Comparison of ENCODE assay signal across 9 cellular contexts in genomic region chr7:135320277-135320676, GRCh38.
DNase-seq lines count a peak whose midpoint lies in the region; ATAC-seq, FAIRE-seq and TF ChIP-seq lines count a peak whose summit lies in the region.
"Had no signal": no experiment of that assay in that cellular context is flagged by ENCODE, and none has a peak within 500 bp of the region (broad histone marks: within the 10 kb centered on the region; RNA-seq: fewer than 3 reads in every experiment).

No MANE protein-coding gene starts in this region.

- TF ChIP-seq EP300 in HepG2 (IDR thresholded peaks at IDR 0.05; ENCODE audit: low read depth in 2 of 2, low read length in 2 of 2) = no peak
- no peak for TF ChIP-seq EP300 in HepG2 (CRISPR knock-in tag; IDR thresholded peaks at IDR 0.05; ENCODE audit: borderline replicate concordance)

- CTCF ChIA-PET in AG04449 (lab: Yijun Ruan, JAX) = no interaction called here
- CTCF ChIA-PET in HepG2 (lab: Yijun Ruan, JAX; ENCODE audit: low intra/inter-chr PET ratio, low total read pairs) = no interaction called here

- H3K4me3 ChIP-seq in AG04449 (ENCODE audit: low read depth, low read length) = no peak overlapping the region
- no peak overlapping the region for H3K4me3 ChIP-seq in MG63
- no peak overlapping the region for H3K4me3 ChIP-seq in HepG2 (replicated peaks in 1 of 3; ENCODE audit: insufficient read depth in 1 of 3, low read depth in 2 of 3, low read length in 3 of 3)

- peak overlapping the region; percentile 43 to 94 (median 65) for H3K27ac Mint-ChIP-seq in brain
- no peak overlapping the region for H3K27ac Mint-ChIP-seq in immature natural killer cell

- BruUV-seq in HepG2 (replicated peaks; lab: Mats Ljungman, UMichigan) = no TSS peak

- no peaks in the 10 kb centered on the region for H3K36me3 Mint-ChIP-seq in brain
- no peaks in the 10 kb centered on the region for H3K36me3 Mint-ChIP-seq in immature natural killer cell
- no peaks in the 10 kb centered on the region for H3K36me3 Mint-ChIP-seq in activated T-cell treated with anti-CD3 and anti-CD28 coated beads, Interleukin-2, amount 50 U/mL, for 4 hours (ENCODE audit: insufficient read depth)

- no peak for TF ChIP-seq POLR2A in HepG2 (IDR thresholded peaks at IDR 0.05; ENCODE audit: insufficient read depth in 1 of 2, low read depth in 2 of 2, low read length in 2 of 2)

- TF ChIP-seq CTCF in AG04449 (IDR thresholded peaks at IDR 0.05; ENCODE audit: insufficient read depth, low read length, missing control alignments) (no peak), brain (conservative IDR thresholded peaks at IDR 0.05) (no peak), HepG2 (CRISPR knock-in tag; IDR thresholded peaks at IDR 0.05) (no peak)

- H3K36me3 ChIP-seq in MG63 (no peaks in the 10 kb centered on the region), HepG2 (replicated peaks in 1 of 2; ENCODE audit: control insufficient read depth in 1 of 2, insufficient read depth in 2 of 2, low read length in 2 of 2) (no peaks in the 10 kb centered on the region)

- in situ Hi-C loops in HepG2 (cut with HindIII; ENCODE audit: extremely low pct_ligation_motif_present, low pct_unique_long_range_greater_than_20kb) = no loop called here

- H3K4me2 ChIP-seq in HepG2 (ENCODE audit: low read depth, low read length) = no peak overlapping the region

- H3K9ac ChIP-seq in HepG2 (ENCODE audit: insufficient read depth, low read depth, low read length) = no peak overlapping the region

- H3K27me3 ChIP-seq in MG63 = no peaks in the 10 kb centered on the region
- H3K27me3 ChIP-seq in HepG2 (ENCODE audit: control insufficient read depth in 1 of 2, insufficient read depth in 2 of 2, low read length in 2 of 2) = peaks cover 0 to 9% of the 10 kb centered on the region in 2 experiments; a peak in 2 of 5 replicates

- 10% methylated on average over 6 of the region's 8 CpGs for WGBS in HepG2 (ENCODE audit: low lambda C conversion rate)

- H3K79me2 ChIP-seq in HepG2 (ENCODE audit: insufficient read depth, low read length) = no peaks in the 10 kb centered on the region

- H3K4me1 Mint-ChIP-seq in brain = peaks cover 55% of the 10 kb centered on the region
- no peaks in the 10 kb centered on the region for H3K4me1 Mint-ChIP-seq in immature natural killer cell
- H3K4me1 Mint-ChIP-seq in activated T-cell treated with anti-CD3 and anti-CD28 coated beads, Interleukin-2, amount 50 U/mL, for 4 hours (ENCODE audit: low read depth) = no peaks in the 10 kb centered on the region

- POLR2A ChIA-PET in AG04449 (lab: Yijun Ruan, JAX) (no interaction called here), HepG2 (lab: Yijun Ruan, JAX) (no interaction called here)

- no peak for FAIRE-seq in HepG2 (lab: Jason Lieb, UNC)
- FAIRE-seq: G401.6 had no signal

- H3K9me3 Mint-ChIP-seq in brain = no peaks in the 10 kb centered on the region
- H3K9me3 Mint-ChIP-seq in immature natural killer cell = peaks cover 0 to 6% (median 0%) of the 10 kb centered on the region in 6 donors
- peaks cover 8% of the 10 kb centered on the region for H3K9me3 Mint-ChIP-seq in activated T-cell treated with anti-CD3 and anti-CD28 coated beads, Interleukin-2, amount 50 U/mL, for 4 hours

- no peak overlapping the region for H3K27ac ChIP-seq in HepG2 (ENCODE audit: extremely low read length, insufficient read depth, low read length)

- H3K27me3 Mint-ChIP-seq in brain (no peaks in the 10 kb centered on the region), immature natural killer cell (ENCODE audit: low read depth in 3 of 3) (peaks cover 0 to 4% (median 0%) of the 10 kb centered on the region in 3 donors)
- H3K27me3 Mint-ChIP-seq in activated T-cell treated with anti-CD3 and anti-CD28 coated beads, Interleukin-2, amount 50 U/mL, for 4 hours (ENCODE audit: low read depth) = no peaks in the 10 kb centered on the region

- DNase-seq in AG04449 (ENCODE audit: low read depth, low spot score) = peak; percentile 16
- peak; percentile 60 for DNase-seq in MG63
- no peak for DNase-seq in HepG2 (ENCODE audit: low spot score)
- DNase-seq in immature natural killer cell = no peak
- no peak for DNase-seq in activated T-cell treated with anti-CD3 and anti-CD28 coated beads, Interleukin-2, amount 50 U/mL, for 4 hours

- no peaks in the 10 kb centered on the region for H4K20me1 ChIP-seq in HepG2 (ENCODE audit: insufficient read depth, low read length)

- H3K4me1 ChIP-seq in HepG2 (ENCODE audit: insufficient read depth, low read length) = peaks cover 19% of the 10 kb centered on the region

- intact Hi-C loops in HepG2 (cut with micrococcal nuclease; ENCODE audit: unreplicated experiment) = no loop called here

- H2AFZ ChIP-seq in HepG2 (ENCODE audit: low read length) = no peak overlapping the region

- H3K9me3 ChIP-seq in MG63 = no peaks in the 10 kb centered on the region
- H3K9me3 ChIP-seq in HepG2 (ENCODE audit: low read length) = no peaks in the 10 kb centered on the region

- no peak for TF ChIP-seq RAD21 in HepG2 (CRISPR knock-in tag; IDR thresholded peaks at IDR 0.05)

- no peak overlapping the region for H3K4me3 Mint-ChIP-seq in brain
- H3K4me3 Mint-ChIP-seq in immature natural killer cell = no peak overlapping the region
- no peak overlapping the region for H3K4me3 Mint-ChIP-seq in activated T-cell treated with anti-CD3 and anti-CD28 coated beads, Interleukin-2, amount 50 U/mL, for 4 hours

- peak; percentile 34; the same call in 1 of the 3 replicates for ATAC-seq in HepG2
- no peak for ATAC-seq in GM18519 (IDR thresholded peaks at IDR 0.05; ENCODE audit: low FRiP score, unreplicated experiment)
- ATAC-seq in activated T-cell treated with anti-CD3 and anti-CD28 coated beads, Interleukin-2, amount 50 U/mL, for 4 hours = no peak
- ATAC-seq in HG02571 (IDR thresholded peaks at IDR 0.05; ENCODE audit: unreplicated experiment) = no peak

TF ChIP-seq in HepG2, 621 proteins besides CTCF, POLR2A, EP300 and RAD21:
- TF ChIP-seq ATF7-NPFF (CRISPR knock-in tag; IDR thresholded peaks at IDR 0.05; ENCODE audit: low read depth) (no peak), KDM5A (IDR thresholded peaks at IDR 0.05; ENCODE audit: borderline replicate concordance, low read length) (no peak), MXI1 (IDR thresholded peaks at IDR 0.05; ENCODE audit: borderline replicate concordance, low read depth, low read length) (no peak)

Comparison
In these comparisons a context has a peak if more than half of its experiments do, and no peak if none do; other contexts are left out.
1. DNase-seq: peak in AG04449 (single experiment) and MG63 (single experiment); none in HepG2 (single experiment), immature natural killer cell (0 of 3) and activated T-cell treated with anti-CD3 and anti-CD28 coated beads, Interleukin-2, amount 50 U/mL, for 4 hours (single experiment).
2. H3K27ac Mint-ChIP-seq: peak in brain (5 of 5); none in immature natural killer cell (0 of 6).